Comparison of ENCODE assay signal across 16 cellular contexts in genomic region chr2:156429211-156429610, GRCh38.
"Had no signal": no experiment of that assay in that cellular context is flagged by ENCODE, and none has a peak within 500 bp of the region (broad histone marks: within the 10 kb centered on the region; RNA-seq: fewer than 3 reads in every experiment).

No MANE protein-coding gene starts in this region.

- ATAC-seq: activated T-helper 17 cell treated with anti-CD3 and anti-CD28 coated beads, Interleukin-2, amount 50 U/mL, for 72 hours; gastroesophageal sphincter; left ventricle myocardium superior; natural killer cell treated with Interleukin-12 subunit alpha and Interleukin-12 subunit beta and Interleukin-15 and Interleukin-18, amount 100 ng/mL, for 72 hours; right cardiac atrium; SK-N-SH treated with all-trans-retinoic acid at 6 μM for 48 hours; stimulated activated naive CD8-positive, alpha-beta T cell treated with anti-CD3 and anti-CD28 coated beads, Interleukin-15, amount 100 ng/mL, for 72 hours had no signal

- H3K36me3 ChIP-seq: adrenal gland, esophagus squamous epithelium, gastroesophageal sphincter, spleen, uterus had no signal

- H3K4me1 ChIP-seq: uterus had no signal

- H3K27me3 ChIP-seq: adrenal gland, esophagus squamous epithelium, gastroesophageal sphincter, spleen, uterus had no signal

- H3K9me3 ChIP-seq: adrenal gland, esophagus squamous epithelium, gastroesophageal sphincter, spleen, uterus had no signal

- DNase-seq: activated CD4-positive, alpha-beta T cell treated with anti-CD3 and anti-CD28 coated beads, Interleukin-2, amount 50 U/mL, for 48 hours; activated naive CD4-positive, alpha-beta T cell treated with anti-CD3 and anti-CD28 coated beads, Interleukin-2, amount 50 U/mL, for 16 hours; adrenal gland; effector CD4-positive, alpha-beta T cell; esophagus squamous epithelium; left ventricle myocardium superior; nucleus accumbens; right cardiac atrium; spleen; stimulated activated naive CD8-positive, alpha-beta T cell treated with anti-CD3 and anti-CD28 coated beads, Interleukin-15, amount 100 ng/mL, for 72 hours; uterus had no signal

- H3K27ac ChIP-seq: adrenal gland, coronary artery, esophagus squamous epithelium, uterus had no signal

- H3K4me3 ChIP-seq: adrenal gland, coronary artery, esophagus squamous epithelium, gastroesophageal sphincter, spleen, uterus had no signal
